In the genomic region with DNA sequence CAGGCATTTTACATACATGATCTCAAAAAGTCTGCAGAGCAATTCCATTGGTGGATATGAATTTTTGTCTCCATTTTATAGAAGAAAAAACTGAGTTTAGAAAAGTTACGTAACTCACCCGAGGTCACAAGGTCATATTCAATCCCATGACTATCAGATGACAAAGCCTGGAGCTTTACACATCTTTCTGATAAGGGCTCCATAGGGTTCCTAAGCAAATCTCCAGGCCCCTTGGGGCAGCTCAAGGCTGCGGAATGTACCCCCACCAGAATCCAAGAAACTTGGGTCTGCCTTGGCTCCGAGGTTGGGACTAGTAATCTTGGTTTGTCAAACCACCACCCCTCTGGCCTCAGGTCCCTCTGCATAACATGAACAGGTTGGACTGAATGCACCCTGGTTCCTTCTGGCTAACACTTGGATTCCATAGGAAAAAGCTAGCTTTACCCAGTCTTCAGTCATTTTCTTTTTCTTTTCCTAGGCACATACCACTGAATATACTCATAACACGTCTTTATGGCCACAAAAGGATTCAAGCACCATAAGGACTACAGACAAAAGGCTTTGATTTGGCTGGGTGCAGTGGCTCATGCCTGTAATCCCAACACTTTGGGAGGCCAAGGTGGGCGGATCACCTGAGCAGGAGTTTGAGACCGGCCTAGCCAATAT, we compare ENCODE assay signal across 14 cellular contexts. TPM values are rescaled to one million over a fixed set of nuclear protein-coding genes. Genes with fewer than 3 reads are reported as not detected.
DNase-seq lines count a peak whose midpoint lies in the region; ATAC-seq and TF ChIP-seq lines count a peak whose summit lies in the region.
"Had no signal": no experiment of that assay in that cellular context is flagged by ENCODE, and none has a peak within 500 bp of the region (broad histone marks: within the 10 kb centered on the region; RNA-seq: fewer than 3 reads in every experiment).

No MANE protein-coding gene starts in this region.

- no peak overlapping the region for H4K5ac ChIP-seq in H9 (ENCODE audit: insufficient read length, low read depth, low read length)

- no peak overlapping the region for H4K91ac ChIP-seq in H9 (ENCODE audit: insufficient read length, low read depth, low read length)

- H3K23ac ChIP-seq in H9 (ENCODE audit: insufficient read length, low read depth, low read length), result no peak overlapping the region

- H4K8ac ChIP-seq in H9 (replicated peaks; ENCODE audit: insufficient read length, low read depth, low read length), result no peak overlapping the region

- H3K23me2 ChIP-seq in H9 (ENCODE audit: insufficient read length, low read depth, low read length, poor library complexity, severe bottlenecking), result no peaks in the 10 kb centered on the region

- H2AK5ac ChIP-seq in H9 (ENCODE audit: insufficient read length, low read length), result no peak overlapping the region

- no CpG with 5 or more reads among the region's 7 CpGs for WGBS in H9 (ENCODE audit: extremely low coverage, insufficient read length, low lambda C conversion rate)
- 90% methylated on average over 7 of the region's 7 CpGs for WGBS in SK-N-SH (ENCODE audit: low lambda C conversion rate)

- H3K4me3 Mint-ChIP-seq in activated CD4-positive, alpha-beta T cell treated with anti-CD3 and anti-CD28 coated beads for 36 hours, result no peak overlapping the region
- H3K4me3 Mint-ChIP-seq in activated CD4-positive, alpha-beta memory T cell treated with anti-CD3 and anti-CD28 coated beads for 36 hours, result no peak overlapping the region
- H3K4me3 Mint-ChIP-seq in stimulated activated memory B cell treated with anti-CD40 and anti-IgM and Interleukin-4, amounts not matched to agents 10 μg/mL and 1 μg/mL and 100 μg/mL, for 72 hours, result no peak overlapping the region
- no peak overlapping the region for H3K4me3 Mint-ChIP-seq in H9

- H3K27ac ChIP-seq in effector memory CD4-positive, alpha-beta T cell (ENCODE audit: insufficient read depth, low read length, poor library complexity, severe bottlenecking), result peak overlapping the region; percentile 50
- H3K27ac ChIP-seq in H9 (ENCODE audit: insufficient read length, low read depth, low read length) (no peak overlapping the region), SK-N-SH (ENCODE audit: low read depth in 2 of 2, low read length in 1 of 2) (no peak overlapping the region)
- H3K27ac ChIP-seq: sigmoid colon, testis had no signal

- no peak for TF ChIP-seq CTCF in H9 (conservative IDR thresholded peaks at IDR 0.05)
- no peak for TF ChIP-seq CTCF in SK-N-SH (IDR thresholded peaks at IDR 0.05)

- H3K56ac ChIP-seq in H9 (ENCODE audit: insufficient read length, low read depth, low read length), result no peak overlapping the region

- H3K36me3 Mint-ChIP-seq in activated CD4-positive, alpha-beta T cell treated with anti-CD3 and anti-CD28 coated beads for 36 hours (ENCODE audit: low read depth), result peaks cover 13% of the 10 kb centered on the region
- H3K36me3 Mint-ChIP-seq in activated CD4-positive, alpha-beta memory T cell treated with anti-CD3 and anti-CD28 coated beads for 36 hours, result peaks cover 6% of the 10 kb centered on the region
- peaks cover 10% of the 10 kb centered on the region for H3K36me3 Mint-ChIP-seq in stimulated activated memory B cell treated with anti-CD40 and anti-IgM and Interleukin-4, amounts not matched to agents 10 μg/mL and 1 μg/mL and 100 μg/mL, for 72 hours
- H3K36me3 Mint-ChIP-seq in H9 (ENCODE audit: insufficient read depth in 1 of 3, low read depth in 3 of 3), result no peaks in the 10 kb centered on the region; a peak in 2 of 7 replicates

- intact Hi-C loops in activated CD4-positive, alpha-beta T cell treated with anti-CD3 and anti-CD28 coated beads for 36 hours (cut with DNase I, micrococcal nuclease), result loop anchor here (1.0 to 10.0 kb wide), 4 partner anchors 7 to 706 kb away; partner anchors contain the start of gene PIP4K2A (in 1 of the 2)
- intact Hi-C loops in activated CD4-positive, alpha-beta memory T cell treated with anti-CD3 and anti-CD28 coated beads for 36 hours (cut with micrococcal nuclease), result loop anchor here (10.0 kb wide), 3 partner anchors 224 to 676 kb away; no protein-coding TSS in a partner anchor
- intact Hi-C loops in left ventricle myocardium superior (cut with micrococcal nuclease), result no loop called here

- H3K14ac ChIP-seq in H9 (ENCODE audit: insufficient read depth, low read length), result no peak overlapping the region

- no peaks in the 10 kb centered on the region for H4K20me1 ChIP-seq in H9 (ENCODE audit: control insufficient read depth, insufficient read depth, insufficient read length)
- H4K20me1 ChIP-seq in SK-N-SH (ENCODE audit: insufficient read depth), result peaks cover 14% of the 10 kb centered on the region; the same call in 1 of the 2 replicates

- H3K4me1 ChIP-seq in effector memory CD4-positive, alpha-beta T cell (ENCODE audit: control insufficient read depth, insufficient read depth, low read length, poor library complexity, severe bottlenecking), result peaks cover 66% of the 10 kb centered on the region
- H3K4me1 ChIP-seq in H9 (ENCODE audit: insufficient read depth, low read length) (peaks cover 5% of the 10 kb centered on the region; the same call in 1 of the 2 replicates), SK-N-SH (ENCODE audit: control insufficient read depth in 1 of 2, insufficient read depth in 2 of 2, low read depth in 1 of 2, low read length in 1 of 2) (peaks cover 3 to 22% of the 10 kb centered on the region in 2 experiments; a peak in 2 of 4 replicates)
- H3K4me1 ChIP-seq: testis had no signal

- DNase-seq in activated CD4-positive, alpha-beta T cell treated with anti-CD3 and anti-CD28 coated beads for 36 hours, result no peak
- no peak for DNase-seq in activated CD4-positive, alpha-beta T cell treated with anti-CD3 and anti-CD28 coated beads, Interleukin-2, amount 50 U/mL, for 48 hours
- DNase-seq in activated CD4-positive, alpha-beta memory T cell treated with anti-CD3 and anti-CD28 coated beads for 36 hours, result no peak
- no peak for DNase-seq in effector memory CD4-positive, alpha-beta T cell
- DNase-seq in H9, result no peak
- DNase-seq in SK-N-SH, result no peak
- no peak for DNase-seq in left ventricle myocardium superior
- DNase-seq: DMS 273 treated with DMSO at 0.1 percent for 48 hours, head of caudate nucleus, KG1, NCI-H526 treated with DMSO at 0.1 percent for 48 hours, sigmoid colon, testis had no signal

- H2BK5ac ChIP-seq in H9 (ENCODE audit: insufficient read length, low read length), result no peak overlapping the region

- no peak for TF ChIP-seq RAD21 in SK-N-SH (IDR thresholded peaks at IDR 0.05; ENCODE audit: low read length)

- CTCF ChIA-PET in activated CD4-positive, alpha-beta T cell treated with anti-CD3 and anti-CD28 coated beads for 36 hours (lab: Charles Lee), result interaction anchor here (0.6 to 2.9 kb wide), 7 partner anchors 9 to 54 kb away, joined by 3 to 14 read pairs (median 4); no protein-coding TSS in a partner anchor
- CTCF ChIA-PET in activated CD4-positive, alpha-beta memory T cell treated with anti-CD3 and anti-CD28 coated beads for 36 hours (lab: Charles Lee), result interaction anchor here (1.0 to 4.5 kb wide), 3 partner anchors 18 to 54 kb away, joined by 3 to 22 read pairs (median 4); no protein-coding TSS in a partner anchor
- CTCF ChIA-PET in SK-N-SH (lab: Yijun Ruan, JAX), result no interaction called here

- H3K79me2 ChIP-seq in H9 (ENCODE audit: insufficient read depth, low read length), result peaks cover 5% of the 10 kb centered on the region; the same call in 1 of the 2 replicates
- peaks cover 41% of the 10 kb centered on the region for H3K79me2 ChIP-seq in SK-N-SH (ENCODE audit: insufficient read depth)

- H2AFZ ChIP-seq in H9 (ENCODE audit: low read length) (no peak overlapping the region), SK-N-SH (ENCODE audit: low read depth) (no peak overlapping the region)

- peaks cover 7% of the 10 kb centered on the region for H3K79me1 ChIP-seq in H9 (ENCODE audit: insufficient read depth, low read depth, low read length, poor library complexity, severe bottlenecking)

- ATAC-seq in activated CD4-positive, alpha-beta T cell treated with anti-CD3 and anti-CD28 coated beads for 36 hours, result no peak
- ATAC-seq in stimulated activated memory B cell treated with anti-CD40 and anti-IgM and Interleukin-4, amounts not matched to agents 10 μg/mL and 1 μg/mL and 100 μg/mL, for 72 hours, result no peak
- ATAC-seq in left ventricle myocardium superior, result no peak

- no peaks in the 10 kb centered on the region for H3K9me3 ChIP-seq in effector memory CD4-positive, alpha-beta T cell (ENCODE audit: control insufficient read depth, low read length)
- H3K9me3 ChIP-seq in H9 (ENCODE audit: control insufficient read depth, low read depth, low read length) (no peaks in the 10 kb centered on the region), SK-N-SH (no peaks in the 10 kb centered on the region)
- H3K9me3 ChIP-seq: sigmoid colon, testis had no signal

- H3K4me2 ChIP-seq in H9 (ENCODE audit: insufficient read depth, insufficient read length, low read length) (no peak overlapping the region), SK-N-SH (no peak overlapping the region)

- no peak overlapping the region for H2BK20ac ChIP-seq in H9 (ENCODE audit: low read depth, low read length, poor library complexity, severe bottlenecking)

- H3K27me3 Mint-ChIP-seq in activated CD4-positive, alpha-beta T cell treated with anti-CD3 and anti-CD28 coated beads for 36 hours, result no peaks in the 10 kb centered on the region
- no peaks in the 10 kb centered on the region for H3K27me3 Mint-ChIP-seq in activated CD4-positive, alpha-beta memory T cell treated with anti-CD3 and anti-CD28 coated beads for 36 hours
- H3K27me3 Mint-ChIP-seq in stimulated activated memory B cell treated with anti-CD40 and anti-IgM and Interleukin-4, amounts not matched to agents 10 μg/mL and 1 μg/mL and 100 μg/mL, for 72 hours, result no peaks in the 10 kb centered on the region
- no peaks in the 10 kb centered on the region for H3K27me3 Mint-ChIP-seq in H9 (ENCODE audit: low read depth)

- peak overlapping the region; percentile 85 for H3K27ac Mint-ChIP-seq in activated CD4-positive, alpha-beta T cell treated with anti-CD3 and anti-CD28 coated beads for 36 hours
- H3K27ac Mint-ChIP-seq in activated CD4-positive, alpha-beta memory T cell treated with anti-CD3 and anti-CD28 coated beads for 36 hours, result peak overlapping the region; percentile 84
- H3K27ac Mint-ChIP-seq in stimulated activated memory B cell treated with anti-CD40 and anti-IgM and Interleukin-4, amounts not matched to agents 10 μg/mL and 1 μg/mL and 100 μg/mL, for 72 hours, result peak overlapping the region; percentile 66
- peak overlapping the region in 1 of 3 experiments; percentile 91; a peak in 2 of 7 replicates for H3K27ac Mint-ChIP-seq in H9

- H2BK15ac ChIP-seq in H9 (ENCODE audit: low read depth, low read length), result no peak overlapping the region

- H3K27me3 ChIP-seq in effector memory CD4-positive, alpha-beta T cell (replicated peaks; ENCODE audit: control insufficient read depth, insufficient read depth, low read length, poor library complexity, severe bottlenecking), result no peaks in the 10 kb centered on the region
- H3K27me3 ChIP-seq in H9 (ENCODE audit: insufficient read depth, low read length), result no peaks in the 10 kb centered on the region
- H3K27me3 ChIP-seq in SK-N-SH (ENCODE audit: insufficient read depth), result no peaks in the 10 kb centered on the region
- H3K27me3 ChIP-seq: sigmoid colon, testis had no signal

- H3K9me3 Mint-ChIP-seq in activated CD4-positive, alpha-beta T cell treated with anti-CD3 and anti-CD28 coated beads for 36 hours (ENCODE audit: low read depth), result no peaks in the 10 kb centered on the region
- H3K9me3 Mint-ChIP-seq in activated CD4-positive, alpha-beta memory T cell treated with anti-CD3 and anti-CD28 coated beads for 36 hours, result no peaks in the 10 kb centered on the region
- no peaks in the 10 kb centered on the region for H3K9me3 Mint-ChIP-seq in stimulated activated memory B cell treated with anti-CD40 and anti-IgM and Interleukin-4, amounts not matched to agents 10 μg/mL and 1 μg/mL and 100 μg/mL, for 72 hours
- H3K9me3 Mint-ChIP-seq in H9, result no peaks in the 10 kb centered on the region

- no peak overlapping the region for H3K18ac ChIP-seq in H9 (ENCODE audit: insufficient read length, low read depth, low read length)

- H2BK120ac ChIP-seq in H9 (ENCODE audit: low read depth, low read length, poor library complexity, severe bottlenecking), result no peak overlapping the region

- H3F3A ChIP-seq in SK-N-SH (replicated peaks; ENCODE audit: insufficient read depth), result no peaks in the 10 kb centered on the region

- H3T11ph ChIP-seq in H9 (ENCODE audit: low read length), result no peak overlapping the region

- POLR2A ChIA-PET in activated CD4-positive, alpha-beta T cell treated with anti-CD3 and anti-CD28 coated beads for 36 hours (lab: Charles Lee), result interaction anchor here (1.8 kb wide), 1 partner anchor 23 kb away, joined by 5 read pairs; no protein-coding TSS in a partner anchor
- POLR2A ChIA-PET in activated CD4-positive, alpha-beta memory T cell treated with anti-CD3 and anti-CD28 coated beads for 36 hours (lab: Charles Lee), result interaction anchor here (1.4 kb wide), 1 partner anchor 10 kb away, joined by 4 read pairs; no protein-coding TSS in a partner anchor
- POLR2A ChIA-PET in SK-N-SH (lab: Yijun Ruan, JAX), result no interaction called here

- no peak overlapping the region for H2BK12ac ChIP-seq in H9 (ENCODE audit: insufficient read length, low read depth, low read length)

- no peak overlapping the region for H3K9ac ChIP-seq in H9 (ENCODE audit: extremely low read depth, insufficient read length, low read length)
- no peak overlapping the region for H3K9ac ChIP-seq in SK-N-SH

- H3K4me3 ChIP-seq in effector memory CD4-positive, alpha-beta T cell (ENCODE audit: insufficient read depth, low read depth, low read length, poor library complexity, severe bottlenecking), result no peak overlapping the region
- no peak overlapping the region for H3K4me3 ChIP-seq in SK-N-SH (ENCODE audit: low read depth in 2 of 2, low read length in 1 of 2)
- H3K4me3 ChIP-seq: sigmoid colon, testis had no signal

- H3K4ac ChIP-seq in H9 (ENCODE audit: low read depth, low read length), result no peak overlapping the region

- H3K36me3 ChIP-seq in effector memory CD4-positive, alpha-beta T cell (ENCODE audit: control insufficient read depth, insufficient read depth, low read length), result no peaks in the 10 kb centered on the region
- H3K36me3 ChIP-seq in SK-N-SH (replicated peaks in 1 of 2; ENCODE audit: control insufficient read depth in 1 of 2, insufficient read depth in 2 of 2, low read length in 1 of 2), result no peaks in the 10 kb centered on the region
- H3K36me3 ChIP-seq: sigmoid colon had no signal

- H3K4me1 Mint-ChIP-seq in activated CD4-positive, alpha-beta T cell treated with anti-CD3 and anti-CD28 coated beads for 36 hours, result peaks cover 93% of the 10 kb centered on the region
- H3K4me1 Mint-ChIP-seq in activated CD4-positive, alpha-beta memory T cell treated with anti-CD3 and anti-CD28 coated beads for 36 hours (ENCODE audit: low read depth), result peaks cover 89% of the 10 kb centered on the region
- H3K4me1 Mint-ChIP-seq in stimulated activated memory B cell treated with anti-CD40 and anti-IgM and Interleukin-4, amounts not matched to agents 10 μg/mL and 1 μg/mL and 100 μg/mL, for 72 hours, result peaks cover 88% of the 10 kb centered on the region
- H3K4me1 Mint-ChIP-seq in H9, result peaks cover 47 to 63% of the 10 kb centered on the region in 2 experiments

- no peaks in the 10 kb centered on the region for H3K9me2 ChIP-seq in SK-N-SH

- no peak for TF ChIP-seq EP300 in SK-N-SH (IDR thresholded peaks at IDR 0.05; ENCODE audit: borderline replicate concordance in 1 of 2, low read depth in 1 of 2, low read length in 1 of 2)

RNA-seq across cellular contexts. Expression of gene PIP4K2A, which starts 55.5 kb away (rescaled TPM):
- 100 to 1,000 TPM; 105 to 108 TPM for total RNA-seq in activated CD4-positive, alpha-beta T cell treated with anti-CD3 and anti-CD28 coated beads for 36 hours
- 100 to 1,000 TPM; 107 to 108 TPM for total RNA-seq in activated CD4-positive, alpha-beta memory T cell treated with anti-CD3 and anti-CD28 coated beads for 36 hours
- total RNA-seq in H9 (2021) (33.3 and 33.6 TPM in 2 replicates), left ventricle myocardium superior (12.1 TPM)
- polyA plus RNA-seq in SK-N-SH (2012; rRNA removed), result 10.8 and 10.9 TPM in 2 replicates
- polyA plus RNA-seq in SK-N-SH (2012; cell fraction: cytosol; rRNA removed), result 13.3 and 16.6 TPM in 2 replicates
- polyA plus RNA-seq in SK-N-SH (2012; cell fraction: nucleus; rRNA removed), result 5.2 and 8.9 TPM in 2 replicates
